9 cellular contexts compared by ENCODE assay signal in genomic region chr14:100200311-100200710, GRCh38. TPM values are rescaled to one million over a fixed set of nuclear protein-coding genes. Genes with fewer than 3 reads are reported as not detected.
"Had no signal": no experiment of that assay in that cellular context is flagged by ENCODE, and none has a peak within 500 bp of the region (broad histone marks: within the 10 kb centered on the region; RNA-seq: fewer than 3 reads in every experiment).

No MANE protein-coding gene starts in this region.

- H3K27ac ChIP-seq: HL-60, KMS-11 had no signal

- H3K4me3 Mint-ChIP-seq: IgD-negative memory B cell had no signal

- H3K4me3 ChIP-seq: K562 had no signal

- ATAC-seq: HepG2 had no signal

- H3K9me3 Mint-ChIP-seq: IgD-negative memory B cell had no signal

- H3K4me2 ChIP-seq: KMS-11 had no signal

- H3K27ac Mint-ChIP-seq: IgD-negative memory B cell had no signal

- H3K4me1 Mint-ChIP-seq: IgD-negative memory B cell had no signal

- DNase-seq: IMR-90, KBM-7, KG1 had no signal

- H3K9ac ChIP-seq: KMS-11 had no signal

- H3K36me3 Mint-ChIP-seq: IgD-negative memory B cell had no signal

RNA-seq across cellular contexts. Expression of gene DEGS2, which starts 40.9 kb away (rescaled TPM):
- total RNA-seq: HT1080, IMR-90 had no signal
- polyA plus RNA-seq: IMR-90 had no signal
